ENCODE assay signal across 7 cellular contexts in the genomic region with DNA sequence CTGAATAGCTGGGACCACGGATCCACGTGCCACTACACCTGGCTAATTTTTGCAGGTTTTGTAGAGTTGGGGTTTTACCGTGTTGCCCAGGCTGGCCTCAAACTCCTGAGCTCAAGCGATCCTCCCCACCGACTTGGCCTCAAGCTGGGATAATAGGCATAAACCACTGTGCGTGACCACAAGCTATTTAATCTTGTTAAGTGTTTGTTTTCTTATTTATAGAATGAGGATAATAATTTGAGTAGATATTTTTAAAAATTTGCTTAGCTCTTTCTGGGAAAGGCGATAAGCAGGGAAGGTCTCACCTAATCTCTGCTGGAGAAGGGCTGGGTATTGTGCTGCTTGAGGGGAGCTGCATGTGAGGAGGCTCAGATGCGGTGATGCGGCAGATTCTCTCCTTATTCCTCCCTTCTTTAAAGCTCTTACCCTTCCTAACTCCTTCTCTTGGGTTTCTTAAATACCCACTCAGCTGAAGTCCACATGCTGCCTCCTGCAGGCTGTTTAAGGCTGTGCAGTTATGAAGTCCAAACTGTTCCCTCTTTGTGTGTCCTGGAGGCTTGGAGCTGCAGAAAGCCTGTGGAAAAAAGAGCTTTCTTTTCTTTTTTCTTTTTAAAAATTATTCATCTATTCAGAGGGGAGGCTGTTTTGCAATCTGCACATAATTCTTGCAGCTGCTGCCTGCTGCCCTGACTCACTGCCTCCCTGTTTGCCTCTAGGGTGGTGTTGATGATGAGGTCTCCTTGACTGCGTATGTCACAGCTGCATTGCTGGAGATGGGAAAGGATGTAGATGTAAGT.
DNase-seq lines count a peak whose midpoint lies in the region; ATAC-seq and TF ChIP-seq lines count a peak whose summit lies in the region.

No MANE protein-coding gene starts in this region.

- no peak overlapping the region for H3K4me2 ChIP-seq in MM.1S (ENCODE audit: low read depth, low read length)

- no peaks in the 10 kb centered on the region for H4K20me1 ChIP-seq in MM.1S (ENCODE audit: insufficient read depth, low read length)

- H3K9me2 ChIP-seq in MM.1S (replicated peaks; ENCODE audit: insufficient read depth, low read length) = no peaks in the 10 kb centered on the region

- CTCF ChIA-PET in GM10248 (lab: Yijun Ruan, JAX) = interaction anchor here (0.5 to 4.1 kb wide), 41 partner anchors 9 to 331 kb away, joined by 3 to 38 read pairs (median 4); a partner anchor contains a TSS

- H2AFZ ChIP-seq in MM.1S (ENCODE audit: low read length) = no peak overlapping the region

- H3K27ac Mint-ChIP-seq in nephron progenitor cell = no peak overlapping the region

- DNase-seq in GM10248 (ENCODE audit: extremely low spot score) = peak; percentile 58
- DNase-seq in MM.1S = peak; percentile 31
- peak; percentile 20 to 35 for DNase-seq in activated CD4-positive, alpha-beta T cell treated with anti-CD3 and anti-CD28 coated beads, Interleukin-2, amount 50 U/mL, for 48 hours
- DNase-seq in fibroblast of peridontal ligament (ENCODE audit: extremely low read depth) = peak; percentile 63
- DNase-seq in nephron progenitor cell = peak; percentile 10

- no peaks in the 10 kb centered on the region for H3K36me3 ChIP-seq in MM.1S (replicated peaks; ENCODE audit: insufficient read depth, low read length)

- H3K9ac ChIP-seq in MM.1S (ENCODE audit: low read length) = no peak overlapping the region

- no peak for ATAC-seq in HG03025 (IDR thresholded peaks at IDR 0.05; ENCODE audit: low FRiP score, unreplicated experiment)
- no peak for ATAC-seq in HG03439 (IDR thresholded peaks at IDR 0.05; ENCODE audit: unreplicated experiment)

- no peaks in the 10 kb centered on the region for H3K4me1 ChIP-seq in MM.1S (ENCODE audit: low read length)

- peaks cover 9% of the 10 kb centered on the region for H3K4me1 Mint-ChIP-seq in nephron progenitor cell

- H3K36me3 Mint-ChIP-seq in nephron progenitor cell (ENCODE audit: low read depth) = no peaks in the 10 kb centered on the region

- no peaks in the 10 kb centered on the region for H3K27me3 Mint-ChIP-seq in nephron progenitor cell (ENCODE audit: low read depth, poor library complexity)

- no peaks in the 10 kb centered on the region for H3K9me3 ChIP-seq in MM.1S (replicated peaks; ENCODE audit: insufficient read depth, low read length)

- H3K4me3 ChIP-seq in MM.1S (ENCODE audit: low read length) = no peak overlapping the region

- H3K9me3 Mint-ChIP-seq in nephron progenitor cell = no peaks in the 10 kb centered on the region

- POLR2A ChIA-PET in GM10248 (lab: Yijun Ruan, JAX) = no interaction called here

- no peaks in the 10 kb centered on the region for H3F3A ChIP-seq in MM.1S (ENCODE audit: insufficient read depth, low read length)

- H3K27ac ChIP-seq in MM.1S (ENCODE audit: low read length) = no peak overlapping the region

- H3K79me2 ChIP-seq in MM.1S (ENCODE audit: low read length) = no peaks in the 10 kb centered on the region

- no peaks in the 10 kb centered on the region for H3K27me3 ChIP-seq in MM.1S (replicated peaks; ENCODE audit: insufficient read depth, low read length)

- TF ChIP-seq CTCF in GM10248 (IDR thresholded peaks at IDR 0.05; ENCODE audit: control extremely low read depth, extremely low read depth, low read depth, missing control alignments) = peak; percentile 63
- peak; percentile 56 for TF ChIP-seq CTCF in MM.1S (IDR thresholded peaks at IDR 0.05; ENCODE audit: low read length)
- peak; percentile 50 for TF ChIP-seq CTCF in nephron progenitor cell (IDR thresholded peaks at IDR 0.05)

- H3K4me3 Mint-ChIP-seq in nephron progenitor cell = no peak overlapping the region

Comparison
In these comparisons a context has a peak if more than half of its experiments do, and no peak if none do; other contexts are left out.
1. DNase-seq: peak in every context shown above with its lines; median percentile 63 in fibroblast of peridontal ligament; 58 in GM10248; 31 in MM.1S; 28 in activated CD4-positive, alpha-beta T cell treated with anti-CD3 and anti-CD28 coated beads, Interleukin-2, amount 50 U/mL, for 48 hours; 10 in nephron progenitor cell.